In genomic region chr9:136714876-136715239, GRCh38 we compare ENCODE assay signal across 24 cellular contexts. TPM values are rescaled to one million over a fixed set of nuclear protein-coding genes. Genes with fewer than 3 reads are reported as not detected.
DNase-seq lines count a peak whose midpoint lies in the region; ATAC-seq, FAIRE-seq and TF ChIP-seq lines count a peak whose summit lies in the region.
"Had no signal": no experiment of that assay in that cellular context is flagged by ENCODE, and none has a peak within 500 bp of the region (broad histone marks: within the 10 kb centered on the region; RNA-seq: fewer than 3 reads in every experiment).

No MANE protein-coding gene starts in this region.

- H2AK5ac ChIP-seq in H1 (ENCODE audit: low read depth, low read length) = no peak overlapping the region

- peak overlapping the region; percentile 71; the same call in 1 of the 2 replicates for H4K8ac ChIP-seq in H1 (ENCODE audit: extremely low read depth, insufficient read depth, low read length)

- H3K18ac ChIP-seq in H1 (ENCODE audit: extremely low read depth, low read length) = no peak overlapping the region

- H3K23ac ChIP-seq in H1 (ENCODE audit: insufficient read length) = no peak overlapping the region

- peaks cover 3% of the 10 kb centered on the region; the same call in 1 of the 2 replicates for H3K23me2 ChIP-seq in H1 (ENCODE audit: low read depth, low read length)

- H2BK12ac ChIP-seq in H1 (ENCODE audit: low read depth, low read length) = no peak overlapping the region

- no peak for TF ChIP-seq CTCF in Peyer's patch (IDR thresholded peaks at IDR 0.05)
- TF ChIP-seq CTCF in H1 (IDR thresholded peaks at IDR 0.05; ENCODE audit: control extremely low read depth in 1 of 3, insufficient read depth in 1 of 3, low read depth in 1 of 3, low read length in 3 of 3) = no peak
- TF ChIP-seq CTCF in lung (IDR thresholded peaks at IDR 0.05; ENCODE audit: control extremely low read depth, extremely low read depth) = no peak
- TF ChIP-seq CTCF in stomach (IDR thresholded peaks at IDR 0.05) = no peak

- H4K20me1 ChIP-seq in H1 (replicated peaks in 1 of 2; ENCODE audit: control insufficient read depth in 1 of 2, insufficient read depth in 2 of 2, low read length in 2 of 2) = peaks cover 13 to 20% of the 10 kb centered on the region in 2 experiments

- no peak overlapping the region for H2BK15ac ChIP-seq in H1 (ENCODE audit: low read length)

- H3K9me3 ChIP-seq in Peyer's patch (no peaks in the 10 kb centered on the region), H1 (ENCODE audit: insufficient read depth in 2 of 2, low read depth in 1 of 2, low read length in 1 of 2) (no peaks in the 10 kb centered on the region), lung (ENCODE audit: control insufficient read depth in 2 of 2, insufficient read depth in 1 of 2, low read length in 1 of 2) (no peaks in the 10 kb centered on the region), stomach (no peaks in the 10 kb centered on the region)
- H3K9me3 ChIP-seq: mucosa of descending colon, tibial artery had no signal

- no peak overlapping the region for H4K5ac ChIP-seq in H1 (ENCODE audit: insufficient read length, low read depth, low read length)

- TF ChIP-seq EP300 in H1 (IDR thresholded peaks at IDR 0.05; ENCODE audit: borderline replicate concordance in 1 of 2, low read depth in 2 of 2, low read length in 2 of 2) (no peak), stomach (IDR thresholded peaks at IDR 0.05) (no peak)

- no peak for TF ChIP-seq RAD21 in H1 (IDR thresholded peaks at IDR 0.05 in 1 of 2, conservative IDR thresholded peaks at IDR 0.05 in 1 of 2; ENCODE audit: low read depth in 2 of 2, low read length in 2 of 2)

- H3K56ac ChIP-seq in H1 (replicated peaks; ENCODE audit: insufficient read length, low read depth, low read length) = no peak overlapping the region

- CTCF ChIA-PET in H1 (lab: Charles Lee; ENCODE audit: partially characterized antibody) = interaction anchor here (0.8 to 9.2 kb wide), 5 partner anchors 13 to 70 kb away, joined by 3 to 62 read pairs (median 4); no protein-coding TSS in a partner anchor

- no peak for ATAC-seq in lung (ENCODE audit: insufficient read depth, low FRiP score)
- ATAC-seq: CD8-positive, alpha-beta T cell; GM23338; mucosa of descending colon had no signal

- H3K4ac ChIP-seq in H1 (replicated peaks; ENCODE audit: insufficient read length, low read depth, low read length) = no peak overlapping the region

- peaks cover 3 to 30% (median 15%) of the 10 kb centered on the region in 4 donors for H3K4me1 ChIP-seq in Peyer's patch
- peaks cover 0 to 9% (median 6%) of the 10 kb centered on the region in 4 experiments; a peak in 5 of 7 replicates for H3K4me1 ChIP-seq in H1 (replicated peaks in 1 of 4; ENCODE audit: control insufficient read depth in 3 of 4, insufficient read depth in 4 of 4, low read length in 3 of 4)
- H3K4me1 ChIP-seq in lung (ENCODE audit: control insufficient read depth in 2 of 2, insufficient read depth in 2 of 2, low read length in 2 of 2) = peaks cover 0 to 13% of the 10 kb centered on the region in 2 donors
- peaks cover 17 to 48% (median 33%) of the 10 kb centered on the region in 4 donors for H3K4me1 ChIP-seq in stomach

- no peak for FAIRE-seq in H1 (lab: Jason Lieb, UNC)
- FAIRE-seq: RCC 7860 had no signal

- TF ChIP-seq POLR2A in Peyer's patch (IDR thresholded peaks at IDR 0.05) (no peak), H1 (IDR thresholded peaks at IDR 0.05; ENCODE audit: control extremely low read depth in 1 of 2, low read depth in 2 of 2, low read length in 2 of 2) (no peak), stomach (IDR thresholded peaks at IDR 0.05) (no peak)

- H3K9ac ChIP-seq in H1 (replicated peaks in 1 of 4; ENCODE audit: extremely low read depth in 1 of 4, low read depth in 3 of 4, low read length in 3 of 4) = no peak overlapping the region
- H3K9ac ChIP-seq: KMS-11 had no signal

- peaks cover 21% of the 10 kb centered on the region for H3K79me1 ChIP-seq in H1 (ENCODE audit: low read depth, low read length)

- H3K27me3 ChIP-seq in Peyer's patch = peaks cover 0 to 17% of the 10 kb centered on the region in 2 donors
- peaks cover 0 to 4% (median 3%) of the 10 kb centered on the region in 4 experiments; a peak in 3 of 7 replicates for H3K27me3 ChIP-seq in H1 (replicated peaks in 1 of 4; ENCODE audit: control insufficient read depth in 3 of 4, extremely low read depth in 1 of 4, insufficient read depth in 3 of 4, low read length in 3 of 4)
- H3K27me3 ChIP-seq in lung (ENCODE audit: control insufficient read depth, insufficient read depth) = no peaks in the 10 kb centered on the region
- H3K27me3 ChIP-seq in stomach = peaks cover 6 to 52% (median 35%) of the 10 kb centered on the region in 3 donors

- H3K27ac ChIP-seq in Peyer's patch (peak overlapping the region in 3 of 4 donors; percentile 9 to 39 (median 25)), H1 (ENCODE audit: low read depth, low read length) (no peak overlapping the region), lung (ENCODE audit: low read depth in 1 of 2, low read length in 1 of 2) (peak overlapping the region; percentile 47 to 88), stomach (peak overlapping the region; percentile 37 to 56 (median 49))
- H3K27ac ChIP-seq: KMS-11, tibial artery had no signal

- H2BK20ac ChIP-seq in H1 (ENCODE audit: low read length) = no peak overlapping the region

- no peak overlapping the region for H2AFZ ChIP-seq in H1 (ENCODE audit: low read length)
- H2AFZ ChIP-seq: GM23338 had no signal

- no peak overlapping the region for H2BK120ac ChIP-seq in H1 (replicated peaks; ENCODE audit: low read depth, low read length)

- DNase-seq in Peyer's patch = peak in 1 of 3 donors; percentile 45
- no peak for DNase-seq in H1 (ENCODE audit: low read depth in 1 of 2, low spot score in 2 of 2)
- no peak for DNase-seq in lung (ENCODE audit: low spot score)
- DNase-seq in stomach = no peak
- no peak for DNase-seq in T-helper 2 cell
- no peak for DNase-seq in activated naive CD4-positive, alpha-beta T cell treated with Interleukin-2 at 50 U/mL for 16 hours
- no peak for DNase-seq in NCI-H2196 treated with DMSO at 0.1 percent for 48 hours (lab: John Stamatoyannopoulos, UW; ENCODE audit: unreplicated experiment)
- no peak for DNase-seq in NCI-H1092 treated with DMSO at 0.1 percent for 48 hours (lab: John Stamatoyannopoulos, UW)
- DNase-seq: activated CD4-positive, alpha-beta memory T cell treated with anti-CD3 and anti-CD28 coated beads, Interleukin-2, amount 10 ng/mL, durations not matched to agents 7 days and 5 days; activated CD4-positive, CD25-positive, alpha-beta regulatory T cell; activated naive CD4-positive, alpha-beta T cell; activated T-cell treated with anti-CD3 and anti-CD28 coated beads for 4 hours; aorta; CD8-positive, alpha-beta T cell; DMS79 treated with DMSO at 0.1 percent for 48 hours; mucosa of descending colon; NCI-H1930; stimulated activated CD4-positive, alpha-beta T cell treated with anti-CD3 and anti-CD28 coated beads, Interleukin-15, amount 100 ng/mL, for 24 hours; tibial artery had no signal

- POLR2A ChIA-PET in H1 (lab: Charles Lee; ENCODE audit: partially characterized antibody) = interaction anchor here (4.7 to 11.2 kb wide), 2 partner anchors 7 to 17 kb away, joined by 46 to 223 read pairs; no protein-coding TSS in a partner anchor

- H3K14ac ChIP-seq in H1 (ENCODE audit: insufficient read length) = no peak overlapping the region

- H3K4me3 ChIP-seq in Peyer's patch = no peak overlapping the region
- H3K4me3 ChIP-seq in H1 (ENCODE audit: extremely low read depth in 1 of 4, insufficient read depth in 2 of 4, low read depth in 3 of 4, low read length in 4 of 4) = no peak overlapping the region
- no peak overlapping the region for H3K4me3 ChIP-seq in lung
- H3K4me3 ChIP-seq in stomach = no peak overlapping the region
- H3K4me3 ChIP-seq: GM23338, mucosa of descending colon, tibial artery had no signal

- no peak overlapping the region for H3K4me2 ChIP-seq in H1 (ENCODE audit: insufficient read depth in 1 of 2, low read depth in 2 of 2, low read length in 2 of 2)
- H3K4me2 ChIP-seq: GM23338 had no signal

- H3K36me3 ChIP-seq in Peyer's patch = no peaks in the 10 kb centered on the region
- no peaks in the 10 kb centered on the region for H3K36me3 ChIP-seq in H1 (ENCODE audit: control insufficient read depth in 2 of 4, insufficient read depth in 4 of 4, low read length in 3 of 4)
- no peaks in the 10 kb centered on the region for H3K36me3 ChIP-seq in lung (ENCODE audit: control insufficient read depth in 2 of 2, insufficient read depth in 2 of 2, low read length in 2 of 2)
- no peaks in the 10 kb centered on the region for H3K36me3 ChIP-seq in stomach
- H3K36me3 ChIP-seq: tibial artery had no signal

- no peak overlapping the region for H4K91ac ChIP-seq in H1 (replicated peaks; ENCODE audit: insufficient read length, low read length)

- intact Hi-C loops in stomach (cut with DNase I; ENCODE audit: low total_unique reads) = no loop called here

- WGBS in H1 (ENCODE audit: extremely low coverage in 1 of 2, insufficient coverage in 1 of 2, insufficient read length in 1 of 2, insufficient replicate concordance in 2 of 2, low coverage in 1 of 2, low lambda C conversion rate in 2 of 2, missing lambda C conversion rate in 1 of 2), 2 experiments = 93% methylated on average over 5 of the region's 8 CpGs; no CpG with 5 or more reads in 1 of the 2 experiments
- WGBS in lung, 2 donors = 19 to 36% methylated on average over 8 of the region's 8 CpGs
- 10 to 43% (median 33%) methylated on average over 2 to 8 of the region's 8 CpGs for WGBS in stomach, 5 donors

- peaks cover 0 to 11% of the 10 kb centered on the region in 2 experiments; a peak in 1 of 4 replicates for H3K79me2 ChIP-seq in H1 (ENCODE audit: control insufficient read depth in 1 of 2, insufficient read depth in 2 of 2, low read length in 2 of 2)

- H2BK5ac ChIP-seq in H1 (ENCODE audit: low read depth, low read length) = no peak overlapping the region

RNA-seq across cellular contexts. Expression of gene DIPK1B, which starts 2.5 kb away (rescaled TPM):
- 1 to 10 TPM in 3 of 4 donors, under 1 TPM in 1; 0.70 to 5.8 (median 2.6) TPM for total RNA-seq in Peyer's patch
- 32.3 and 35.3 TPM in 2 replicates for total RNA-seq in H1 (2021; fragmentation: NEBNext Ultra II Directional; extraction: Animal tissue kit (Norgen Biotek cat#: 25700))
- polyA plus RNA-seq in H1 (2011; rRNA removed) = 64.8 and 78.8 TPM in 2 replicates
- polyA plus RNA-seq in H1 (2011; cell fraction: cytosol; rRNA removed) = 58.4 TPM
- 75.1 TPM for polyA plus RNA-seq in H1 (2011; cell fraction: nucleus; rRNA removed)
- polyA plus RNA-seq in H1 (2012, experiment 1 of 2) = 19.5 to 34.6 TPM (median 30.7 TPM) in 4 replicates
- 28.6 TPM for polyA plus RNA-seq in H1 (2012, experiment 2 of 2)
- 28.2 TPM for polyA plus RNA-seq in H1 (2013, experiment 1 of 2)
- 28.5 TPM for polyA plus RNA-seq in H1 (2013, experiment 2 of 2)
- polyA minus RNA-seq in H1 (2011; rRNA and poly(A)+ RNA removed) = 13.3 and 14.7 TPM in 2 replicates
- polyA minus RNA-seq in H1 (2011; cell fraction: cytosol; rRNA and poly(A)+ RNA removed) = 22.6 TPM
- polyA minus RNA-seq in H1 (2011; cell fraction: nucleus; rRNA and poly(A)+ RNA removed) = 19.6 TPM
- 10 to 100 TPM; 14.5 to 26.7 TPM for total RNA-seq in lung
- 10 to 100 TPM; 12.5 to 13.3 TPM for polyA plus RNA-seq in lung
- 10 to 100 TPM in 1 of 5 donors, 1 to 10 TPM in 2, under 1 TPM in 1, not detected in 1; 0.45 to 10.4 (median 5.8) TPM for total RNA-seq in stomach
- 1 to 10 TPM; 1.6 to 4.7 (median 4.0) TPM for polyA plus RNA-seq in stomach

RNA-seq across cellular contexts. Expression of gene AGPAT2, which starts 27.6 kb away (rescaled TPM):
- total RNA-seq in Peyer's patch = 100 to 1,000 TPM in 3 of 4 donors, 10 to 100 TPM in 1; 97.4 to 802 (median 479) TPM
- total RNA-seq in H1 (2021; fragmentation: NEBNext Ultra II Directional; extraction: Animal tissue kit (Norgen Biotek cat#: 25700)) = 30.5 and 31.6 TPM in 2 replicates
- 37.6 and 52.1 TPM in 2 replicates for polyA plus RNA-seq in H1 (2011; rRNA removed)
- 36.0 TPM for polyA plus RNA-seq in H1 (2011; cell fraction: cytosol; rRNA removed)
- polyA plus RNA-seq in H1 (2011; cell fraction: nucleus; rRNA removed) = 44.9 TPM
- 16.4 to 27.5 TPM (median 25.2 TPM) in 4 replicates for polyA plus RNA-seq in H1 (2012, experiment 1 of 2)
- polyA plus RNA-seq in H1 (2012, experiment 2 of 2) = 26.0 TPM
- polyA plus RNA-seq in H1 (2013, experiment 1 of 2) = 32.4 TPM
- polyA plus RNA-seq in H1 (2013, experiment 2 of 2) = 37.1 TPM
- 9.3 and 15.5 TPM in 2 replicates for polyA minus RNA-seq in H1 (2011; rRNA and poly(A)+ RNA removed)
- polyA minus RNA-seq in H1 (2011; cell fraction: cytosol; rRNA and poly(A)+ RNA removed) = 19.5 TPM
- 12.9 TPM for polyA minus RNA-seq in H1 (2011; cell fraction: nucleus; rRNA and poly(A)+ RNA removed)
- 100 to 1,000 TPM in 1 of 2 donors, 10 to 100 TPM in 1; 81.7 to 184 TPM for total RNA-seq in lung
- 100 to 1,000 TPM; 169 to 277 TPM for polyA plus RNA-seq in lung
- total RNA-seq in stomach = 100 to 1,000 TPM in 2 of 5 donors, 10 to 100 TPM in 3; 49.6 to 135 (median 68.8) TPM
- polyA plus RNA-seq in stomach = 10 to 100 TPM; 32.7 to 88.7 (median 75.1) TPM

RNA-seq across cellular contexts. Expression of gene LCN10, which starts 27.9 kb away (rescaled TPM):
- total RNA-seq in Peyer's patch = 10 to 100 TPM in 1 of 4 donors, 1 to 10 TPM in 3; 1.1 to 28.1 (median 4.4) TPM
- total RNA-seq in H1 (2021; fragmentation: NEBNext Ultra II Directional; extraction: Animal tissue kit (Norgen Biotek cat#: 25700)) = 2.8 and 4.8 TPM in 2 replicates
- 2.6 and 3.5 TPM in 2 replicates for polyA plus RNA-seq in H1 (2011; rRNA removed)
- 3.5 TPM for polyA plus RNA-seq in H1 (2011; cell fraction: cytosol; rRNA removed)
- polyA plus RNA-seq in H1 (2011; cell fraction: nucleus; rRNA removed) = 3.0 TPM
- polyA plus RNA-seq in H1 (2012, experiment 1 of 2) = 1.1 to 2.7 TPM (median 2.4 TPM) in 4 replicates
- polyA plus RNA-seq in H1 (2012, experiment 2 of 2) = 2.3 TPM
- polyA plus RNA-seq in H1 (2013, experiment 1 of 2) = 2.1 TPM
- polyA plus RNA-seq in H1 (2013, experiment 2 of 2) = 2.0 TPM
- polyA minus RNA-seq in H1 (2011; rRNA and poly(A)+ RNA removed) = 0.98 and 1.5 TPM in 2 replicates
- 2.1 TPM for polyA minus RNA-seq in H1 (2011; cell fraction: cytosol; rRNA and poly(A)+ RNA removed)
- polyA minus RNA-seq in H1 (2011; cell fraction: nucleus; rRNA and poly(A)+ RNA removed) = 0.60 TPM
- total RNA-seq in lung = 1 to 10 TPM in 1 of 2 donors, not detected in 1; 4.7 TPM
- polyA plus RNA-seq in lung = 1 to 10 TPM in 1 of 2 donors, under 1 TPM in 1; 0.72 to 6.4 TPM
- 10 to 100 TPM in 1 of 5 donors, 1 to 10 TPM in 3, under 1 TPM in 1; 0.58 to 25.5 (median 4.9) TPM for total RNA-seq in stomach
- 10 to 100 TPM in 2 of 3 donors, 1 to 10 TPM in 1; 7.7 to 18.4 (median 10.2) TPM for polyA plus RNA-seq in stomach
- total RNA-seq: activated CD4-positive, alpha-beta memory T cell treated with anti-CD3 and anti-CD28 coated beads, Interleukin-2, amount 10 ng/mL, durations not matched to agents 7 days and 5 days; renal cortical epithelial cell had no signal

RNA-seq across cellular contexts. Expression of gene LCN6, which starts 33.5 kb away (rescaled TPM):
- total RNA-seq in Peyer's patch (10 to 100 TPM in 1 of 4 donors, 1 to 10 TPM in 3; 4.7 to 17.3 (median 5.6) TPM), lung (1 to 10 TPM in 1 of 2 donors, not detected in 1; 8.6 TPM), stomach (10 to 100 TPM in 2 of 5 donors, 1 to 10 TPM in 1, not detected in 2; 7.0 to 31.2 (median 12.5) TPM)
- total RNA-seq in H1 (2021; fragmentation: NEBNext Ultra II Directional; extraction: Animal tissue kit (Norgen Biotek cat#: 25700)) = not detected in 2 replicates
- polyA plus RNA-seq in H1 (2011; rRNA removed) (not detected in 2 replicates), lung (10 to 100 TPM in 1 of 2 donors, 1 to 10 TPM in 1; 1.4 to 12.3 TPM), stomach (10 to 100 TPM; 18.8 to 23.2 (median 19.5) TPM)
- not detected for polyA plus RNA-seq in H1 (2011; cell fraction: cytosol; rRNA removed)
- polyA plus RNA-seq in H1 (2011; cell fraction: nucleus; rRNA removed) = not detected
- polyA plus RNA-seq in H1 (2012, experiment 1 of 2) = not detected in 4 replicates
- polyA plus RNA-seq in H1 (2012, experiment 2 of 2) = not detected
- not detected for polyA plus RNA-seq in H1 (2013, experiment 1 of 2)
- polyA plus RNA-seq in H1 (2013, experiment 2 of 2) = not detected
- polyA minus RNA-seq in H1 (2011; rRNA and poly(A)+ RNA removed) = not detected in 2 replicates
- not detected for polyA minus RNA-seq in H1 (2011; cell fraction: cytosol; rRNA and poly(A)+ RNA removed)
- not detected for polyA minus RNA-seq in H1 (2011; cell fraction: nucleus; rRNA and poly(A)+ RNA removed)
- total RNA-seq: CD8-positive, alpha-beta T cell; GM23338; renal cortical epithelial cell had no signal
- polyA plus RNA-seq: GM23338 had no signal

RNA-seq across cellular contexts. Expression of gene LCN8, which starts 43.2 kb away (rescaled TPM):
- not detected for total RNA-seq in Peyer's patch
- not detected in 2 replicates for total RNA-seq in H1 (2021; fragmentation: NEBNext Ultra II Directional; extraction: Animal tissue kit (Norgen Biotek cat#: 25700))
- 0.14 TPM in 1 of 2 replicates, not detected in the other for polyA plus RNA-seq in H1 (2011; rRNA removed)
- 0.05 TPM for polyA plus RNA-seq in H1 (2011; cell fraction: cytosol; rRNA removed)
- polyA plus RNA-seq in H1 (2011; cell fraction: nucleus; rRNA removed) = 0.31 TPM
- polyA plus RNA-seq in H1 (2012, experiment 1 of 2) = 0.07 TPM in 1 of 4 replicates, not detected in the others
- polyA plus RNA-seq in H1 (2012, experiment 2 of 2) = not detected
- not detected for polyA plus RNA-seq in H1 (2013, experiment 1 of 2)
- polyA plus RNA-seq in H1 (2013, experiment 2 of 2) = 0.02 TPM
- not detected in 2 replicates for polyA minus RNA-seq in H1 (2011; rRNA and poly(A)+ RNA removed)
- polyA minus RNA-seq in H1 (2011; cell fraction: cytosol; rRNA and poly(A)+ RNA removed) = not detected
- not detected for polyA minus RNA-seq in H1 (2011; cell fraction: nucleus; rRNA and poly(A)+ RNA removed)
- under 1 TPM in 1 of 2 donors, not detected in 1; 0.11 TPM for total RNA-seq in lung
- not detected for polyA plus RNA-seq in lung
- total RNA-seq in stomach = not detected
- not detected for polyA plus RNA-seq in stomach
- total RNA-seq: activated CD4-positive, alpha-beta memory T cell treated with anti-CD3 and anti-CD28 coated beads, Interleukin-2, amount 10 ng/mL, durations not matched to agents 7 days and 5 days; aorta; CD8-positive, alpha-beta T cell; GM23338; mucosa of descending colon; renal cortical epithelial cell had no signal
- polyA plus RNA-seq: esophagus, GM23338 had no signal
